Comparison of ENCODE assay signal across 8 cellular contexts in genomic region chr17:45218895-45219661, GRCh38. TPM values are rescaled to one million over a fixed set of nuclear protein-coding genes. Genes with fewer than 3 reads are reported as not detected.
DNase-seq lines count a peak whose midpoint lies in the region; ATAC-seq and TF ChIP-seq lines count a peak whose summit lies in the region.

No MANE protein-coding gene starts in this region.

- no peaks in the 10 kb centered on the region for H3K27me3 Mint-ChIP-seq in activated naive CD8-positive, alpha-beta T cell treated with anti-CD3 and anti-CD28 coated beads, Interleukin-2, amount 50 U/mL, for 24 hours

- no peaks in the 10 kb centered on the region for H3K4me1 ChIP-seq in cardiac muscle cell (ENCODE audit: low read depth)

- H3K27ac ChIP-seq in cardiac muscle cell: no peak overlapping the region

- H3K4me3 ChIP-seq in cardiac muscle cell: no peak overlapping the region

- TF ChIP-seq CTCF in GM12801 (IDR thresholded peaks at IDR 0.05; ENCODE audit: extremely low read depth, insufficient read length): peak; percentile 52
- peak; percentile 90 for TF ChIP-seq CTCF in cardiac muscle cell (IDR thresholded peaks at IDR 0.05; ENCODE audit: low read depth, low read length)

- H3K27ac Mint-ChIP-seq in activated naive CD8-positive, alpha-beta T cell treated with anti-CD3 and anti-CD28 coated beads, Interleukin-2, amount 50 U/mL, for 24 hours: peak overlapping the region; percentile 86

- H3K9me3 ChIP-seq in cardiac muscle cell (ENCODE audit: low read depth): no peaks in the 10 kb centered on the region

- H3K27me3 ChIP-seq in cardiac muscle cell: peaks cover 62% of the 10 kb centered on the region

- no peaks in the 10 kb centered on the region for H3K9me3 Mint-ChIP-seq in activated naive CD8-positive, alpha-beta T cell treated with anti-CD3 and anti-CD28 coated beads, Interleukin-2, amount 50 U/mL, for 24 hours

- ATAC-seq in activated naive CD8-positive, alpha-beta T cell treated with anti-CD3 and anti-CD28 coated beads, Interleukin-2, amount 50 U/mL, for 24 hours: no peak
- ATAC-seq in GM19452 (IDR thresholded peaks at IDR 0.05; ENCODE audit: unreplicated experiment): no peak
- no peak for ATAC-seq in GM19328 (IDR thresholded peaks at IDR 0.05; ENCODE audit: unreplicated experiment)

- peaks cover 53% of the 10 kb centered on the region for H3K36me3 Mint-ChIP-seq in activated naive CD8-positive, alpha-beta T cell treated with anti-CD3 and anti-CD28 coated beads, Interleukin-2, amount 50 U/mL, for 24 hours (ENCODE audit: low read depth)

- H3K4me3 Mint-ChIP-seq in activated naive CD8-positive, alpha-beta T cell treated with anti-CD3 and anti-CD28 coated beads, Interleukin-2, amount 50 U/mL, for 24 hours: peak overlapping the region; percentile 93

- peak; percentile 66 for DNase-seq in NCI-H146 (lab: John Stamatoyannopoulos, UW)
- peak; percentile 63 to 87 (median 75) for DNase-seq in T-helper 1 cell
- DNase-seq in activated naive CD8-positive, alpha-beta T cell treated with anti-CD3 and anti-CD28 coated beads, Interleukin-2, amount 50 U/mL, for 24 hours: peak; percentile 93
- peak; percentile 85 to 86 for DNase-seq in cardiac muscle cell (ENCODE audit: low read depth in 1 of 2, low spot score in 1 of 2)
- peak; percentile 65 for DNase-seq in putamen (ENCODE audit: low spot score)

- H3K36me3 ChIP-seq in cardiac muscle cell: no peaks in the 10 kb centered on the region

- peaks cover 41% of the 10 kb centered on the region for H3K4me1 Mint-ChIP-seq in activated naive CD8-positive, alpha-beta T cell treated with anti-CD3 and anti-CD28 coated beads, Interleukin-2, amount 50 U/mL, for 24 hours

RNA-seq across cellular contexts. Expression of gene FMNL1, which starts 2.6 kb away (rescaled TPM):
- 0.51 and 0.95 TPM in 2 replicates for total RNA-seq in cardiac muscle cell
- polyA plus RNA-seq in cardiac muscle cell: 0.83 and 1.2 TPM in 2 replicates

RNA-seq across cellular contexts. Expression of gene SPATA32, which starts 42.8 kb away (rescaled TPM):
- 0.45 TPM in 1 of 2 replicates, not detected in the other for total RNA-seq in cardiac muscle cell
- not detected in 2 replicates for polyA plus RNA-seq in cardiac muscle cell

RNA-seq across cellular contexts. Expression of gene HEXIM2, which starts 57.4 kb away (rescaled TPM):
- 17.6 and 21.3 TPM in 2 replicates for total RNA-seq in cardiac muscle cell
- 14.5 and 22.3 TPM in 2 replicates for polyA plus RNA-seq in cardiac muscle cell
